In genomic region chr15:101210466-101210865, GRCh38 we compare ENCODE assay signal across 13 cellular contexts. TPM values are rescaled to one million over a fixed set of nuclear protein-coding genes. Genes with fewer than 3 reads are reported as not detected.
DNase-seq lines count a peak whose midpoint lies in the region; ATAC-seq and TF ChIP-seq lines count a peak whose summit lies in the region.
"Had no signal": no experiment of that assay in that cellular context is flagged by ENCODE, and none has a peak within 500 bp of the region (broad histone marks: within the 10 kb centered on the region; RNA-seq: fewer than 3 reads in every experiment).

No MANE protein-coding gene starts in this region.

- peaks cover 95% of the 10 kb centered on the region for H3K79me2 ChIP-seq in fibroblast of lung (ENCODE audit: control insufficient read depth, insufficient read depth, low read length)
- H3K79me2 ChIP-seq in smooth muscle cell (ENCODE audit: low read depth), result peaks cover 98% of the 10 kb centered on the region

- H3K9ac ChIP-seq in fibroblast of lung (ENCODE audit: insufficient read depth, low read length) (no peak overlapping the region), smooth muscle cell (ENCODE audit: low read depth) (peak overlapping the region; percentile 73)

- H3K4me1 ChIP-seq in fibroblast of lung (ENCODE audit: control insufficient read depth, extremely low read depth, insufficient read depth, low read length), result peaks cover 19% of the 10 kb centered on the region
- peaks cover 16% of the 10 kb centered on the region for H3K4me1 ChIP-seq in smooth muscle cell (ENCODE audit: low read depth)
- H3K4me1 ChIP-seq: right lobe of liver had no signal

- H4K20me1 ChIP-seq in fibroblast of lung (ENCODE audit: control insufficient read depth, extremely low read depth, insufficient read depth, low read length), result no peaks in the 10 kb centered on the region
- peaks cover 98% of the 10 kb centered on the region for H4K20me1 ChIP-seq in smooth muscle cell (ENCODE audit: low read depth)

- H3K4me2 ChIP-seq in fibroblast of lung (ENCODE audit: extremely low read depth, insufficient read depth, low read length) (no peak overlapping the region), smooth muscle cell (peak overlapping the region; percentile 55)

- H3K27me3 ChIP-seq in fibroblast of lung (ENCODE audit: control insufficient read depth, insufficient read depth, low read length) (no peaks in the 10 kb centered on the region), smooth muscle cell (ENCODE audit: low read depth) (no peaks in the 10 kb centered on the region)
- H3K27me3 ChIP-seq: right lobe of liver had no signal

- peaks cover 1% of the 10 kb centered on the region for H3K36me3 ChIP-seq in fibroblast of lung (ENCODE audit: control insufficient read depth, insufficient read depth, low read length)
- no peaks in the 10 kb centered on the region for H3K36me3 ChIP-seq in smooth muscle cell (ENCODE audit: low read depth)
- H3K36me3 ChIP-seq: right lobe of liver had no signal

- no peaks in the 10 kb centered on the region for H3K9me3 ChIP-seq in fibroblast of lung (ENCODE audit: control insufficient read depth, insufficient read depth, low read depth, low read length)
- no peaks in the 10 kb centered on the region for H3K9me3 ChIP-seq in smooth muscle cell (replicated peaks; ENCODE audit: low read depth)
- H3K9me3 ChIP-seq: right lobe of liver had no signal

- TF ChIP-seq CTCF in fibroblast of lung (conservative IDR thresholded peaks at IDR 0.05 in 1 of 2, IDR thresholded peaks at IDR 0.05 in 1 of 2; ENCODE audit: low read depth in 1 of 2, low read length in 2 of 2) (no peak), smooth muscle cell (IDR thresholded peaks at IDR 0.05; ENCODE audit: borderline replicate concordance, insufficient read depth, poor library complexity, severe bottlenecking) (no peak)

- ATAC-seq in GM18870 (IDR thresholded peaks at IDR 0.05; ENCODE audit: unreplicated experiment), result no peak
- ATAC-seq: HepG2, right lobe of liver had no signal

- peak overlapping the region; percentile 61 for H3K27ac ChIP-seq in fibroblast of lung (ENCODE audit: insufficient read depth, low read length)
- H3K27ac ChIP-seq in smooth muscle cell (ENCODE audit: low read depth), result peak overlapping the region; percentile 94
- H3K27ac ChIP-seq: right lobe of liver had no signal

- H3F3A ChIP-seq in smooth muscle cell (ENCODE audit: low read depth), result peaks cover 51% of the 10 kb centered on the region

- H2AFZ ChIP-seq in fibroblast of lung (ENCODE audit: low read length) (no peak overlapping the region), smooth muscle cell (ENCODE audit: low read depth) (no peak overlapping the region)

- H3K4me3 ChIP-seq in fibroblast of lung (replicated peaks in 1 of 4; ENCODE audit: control extremely low read depth in 1 of 4, insufficient read depth in 1 of 4, low read depth in 3 of 4, low read length in 4 of 4) (no peak overlapping the region), smooth muscle cell (no peak overlapping the region)
- H3K4me3 ChIP-seq: right lobe of liver had no signal

- WGBS in smooth muscle cell (ENCODE audit: low lambda C conversion rate), result 61% methylated on average over 2 of the region's 2 CpGs

- DNase-seq in NOMO-1 treated with DMSO at 0.1 percent for 48 hours (lab: John Stamatoyannopoulos, UW; ENCODE audit: unreplicated experiment) (peak; percentile 53), NOMO-1 treated with dmso at 0.1 percent for 144 hours (lab: John Stamatoyannopoulos, UW; ENCODE audit: unreplicated experiment) (no peak), OCI-M1 (lab: John Stamatoyannopoulos, UW) (peak; percentile 6), fibroblast of lung (ENCODE audit: low read depth in 2 of 2) (no peak), smooth muscle cell (lab: John Stamatoyannopoulos, UW; ENCODE audit: unreplicated experiment) (no peak), AML-193 (lab: John Stamatoyannopoulos, UW) (no peak)
- no peak for DNase-seq in effector CD4-positive, alpha-beta T cell
- DNase-seq: 8988T, H9, NCI-H2029 treated with DMSO at 0.1 percent for 48 hours, right lobe of liver had no signal

RNA-seq across cellular contexts. Expression of gene CHSY1, which starts 41.4 kb away (rescaled TPM):
- total RNA-seq in fibroblast of lung (26.7 and 28.6 TPM in 2 replicates), smooth muscle cell (123 and 155 TPM in 2 replicates)
- polyA plus RNA-seq in fibroblast of lung (52.1 and 57.0 TPM in 2 replicates), smooth muscle cell (71.8 and 106 TPM in 2 replicates)
- 33.9 and 40.6 TPM in 2 replicates for polyA plus RNA-seq in fibroblast of lung (2012)
- 31.2 and 42.2 TPM in 2 replicates for polyA minus RNA-seq in fibroblast of lung (ENCODE audit: low replicate concordance)

Comparison
In these comparisons a context has a peak if more than half of its experiments do, and no peak if none do; other contexts are left out.
1. DNase-seq: peak in NOMO-1 treated with DMSO at 0.1 percent for 48 hours (single experiment) and OCI-M1 (single experiment); none in NOMO-1 treated with dmso at 0.1 percent for 144 hours (single experiment), fibroblast of lung (0 of 2), smooth muscle cell (single experiment), AML-193 (0 of 2) and effector CD4-positive, alpha-beta T cell (single experiment).